8 cellular contexts compared by ENCODE assay signal in genomic region chr10:28241766-28242399, GRCh38.
A peak's percentile ranks its signal among the peaks of the same experiment; 100 is the strongest.
DNase-seq lines count a peak whose midpoint lies in the region; ATAC-seq and TF ChIP-seq lines count a peak whose summit lies in the region.

No MANE protein-coding gene starts in this region.

- H3K9me3 Mint-ChIP-seq in CD4-positive, CD25-positive, alpha-beta regulatory T cell, result peaks cover 0 to 5% (median 0%) of the 10 kb centered on the region in 7 donors
- peaks cover 4 to 5% of the 10 kb centered on the region in 2 donors for H3K9me3 Mint-ChIP-seq in stimulated activated naive B cell treated with anti-CD40 and anti-IgM and Interleukin-4, amounts not matched to agents 10 μg/mL and 1 μg/mL and 100 μg/mL, for 72 hours

- peaks cover under 1% of the 10 kb centered on the region for H3K36me3 ChIP-seq in CD4-positive, CD25-positive, alpha-beta regulatory T cell (ENCODE audit: control insufficient read depth, insufficient read depth, low read length)

- no peak overlapping the region for H3K27ac ChIP-seq in CD4-positive, CD25-positive, alpha-beta regulatory T cell (ENCODE audit: insufficient read depth, low read length, poor library complexity, severe bottlenecking)

- no peak overlapping the region for H3K4me3 Mint-ChIP-seq in CD4-positive, CD25-positive, alpha-beta regulatory T cell
- no peak overlapping the region for H3K4me3 Mint-ChIP-seq in stimulated activated naive B cell treated with anti-CD40 and anti-IgM and Interleukin-4, amounts not matched to agents 10 μg/mL and 1 μg/mL and 100 μg/mL, for 72 hours

- H3K36me3 Mint-ChIP-seq in CD4-positive, CD25-positive, alpha-beta regulatory T cell, result peaks cover 11% of the 10 kb centered on the region
- H3K36me3 Mint-ChIP-seq in stimulated activated naive B cell treated with anti-CD40 and anti-IgM and Interleukin-4, amounts not matched to agents 10 μg/mL and 1 μg/mL and 100 μg/mL, for 72 hours, result peaks cover 3 to 4% of the 10 kb centered on the region in 2 donors

- no peaks in the 10 kb centered on the region for H3K27me3 Mint-ChIP-seq in CD4-positive, CD25-positive, alpha-beta regulatory T cell
- peaks cover 0 to 5% of the 10 kb centered on the region in 2 donors for H3K27me3 Mint-ChIP-seq in stimulated activated naive B cell treated with anti-CD40 and anti-IgM and Interleukin-4, amounts not matched to agents 10 μg/mL and 1 μg/mL and 100 μg/mL, for 72 hours

- H3K4me1 Mint-ChIP-seq in CD4-positive, CD25-positive, alpha-beta regulatory T cell, result peaks cover 0 to 14% (median 8%) of the 10 kb centered on the region in 4 donors
- H3K4me1 Mint-ChIP-seq in stimulated activated naive B cell treated with anti-CD40 and anti-IgM and Interleukin-4, amounts not matched to agents 10 μg/mL and 1 μg/mL and 100 μg/mL, for 72 hours, result no peaks in the 10 kb centered on the region

- no peaks in the 10 kb centered on the region for H3K27me3 ChIP-seq in CD4-positive, CD25-positive, alpha-beta regulatory T cell (ENCODE audit: control insufficient read depth, insufficient read depth, low read length)

- H3K9me3 ChIP-seq in CD4-positive, CD25-positive, alpha-beta regulatory T cell (ENCODE audit: control insufficient read depth in 2 of 2, low read length in 2 of 2), result peaks cover 0 to 3% of the 10 kb centered on the region in 2 experiments

- no peak overlapping the region for H3K4me3 ChIP-seq in CD4-positive, CD25-positive, alpha-beta regulatory T cell (ENCODE audit: low read depth, low read length)

- intact Hi-C loops in posterior cingulate gyrus (cut with DNase I), result loop anchor here (5.0 to 10.0 kb wide), 3 partner anchors 500 to 795 kb away; no protein-coding TSS in a partner anchor

- peak; percentile 9 to 70 (median 44) for DNase-seq in CD4-positive, CD25-positive, alpha-beta regulatory T cell
- DNase-seq in KG1 (lab: John Stamatoyannopoulos, UW) (peak; percentile 26), cerebellar cortex (ENCODE audit: low spot score) (peak; percentile 78), left kidney (ENCODE audit: low read depth, low spot score) (peak; percentile 79), posterior cingulate gyrus (no peak)
- no peak for DNase-seq in stimulated activated naive B cell treated with anti-CD40 and anti-IgM and Interleukin-4, amounts not matched to agents 10 μg/mL and 1 μg/mL and 100 μg/mL, for 72 hours

- peak; percentile 79 for ATAC-seq in CD4-positive, CD25-positive, alpha-beta regulatory T cell (ENCODE audit: low read depth in 2 of 2)
- ATAC-seq in GM18868 (IDR thresholded peaks at IDR 0.05; ENCODE audit: unreplicated experiment) (peak; percentile 66), SK-N-SH treated with all-trans-retinoic acid at 6 μM for 48 hours (peak; percentile 72)
- ATAC-seq in stimulated activated naive B cell treated with anti-CD40 and anti-IgM and Interleukin-4, amounts not matched to agents 10 μg/mL and 1 μg/mL and 100 μg/mL, for 72 hours (replicated peaks), result peak; percentile 73 to 76

- no peak overlapping the region for H3K27ac Mint-ChIP-seq in CD4-positive, CD25-positive, alpha-beta regulatory T cell
- no peak overlapping the region for H3K27ac Mint-ChIP-seq in stimulated activated naive B cell treated with anti-CD40 and anti-IgM and Interleukin-4, amounts not matched to agents 10 μg/mL and 1 μg/mL and 100 μg/mL, for 72 hours

- H3K4me1 ChIP-seq in CD4-positive, CD25-positive, alpha-beta regulatory T cell (ENCODE audit: control insufficient read depth, insufficient read depth, low read length, poor library complexity, severe bottlenecking), result no peaks in the 10 kb centered on the region

TF ChIP-seq in SK-N-SH treated with all-trans-retinoic acid at 6 μM for 48 hours, 23 proteins besides CTCF, POLR2A, EP300 and RAD21 (continues in another document):
- TF ChIP-seq BACH2 (CRISPR knock-in tag; IDR thresholded peaks at IDR 0.05; ENCODE audit: borderline replicate concordance), result no peak
- TF ChIP-seq TOX (CRISPR knock-in tag; IDR thresholded peaks at IDR 0.05; ENCODE audit: borderline replicate concordance), result no peak
- no peak for TF ChIP-seq ESRRG (CRISPR knock-in tag; IDR thresholded peaks at IDR 0.05)
- TF ChIP-seq ZNF70 (CRISPR knock-in tag; IDR thresholded peaks at IDR 0.05), result no peak
- TF ChIP-seq ZNF8 (CRISPR knock-in tag; IDR thresholded peaks at IDR 0.05), result no peak
- TF ChIP-seq TCF4 (CRISPR knock-in tag; IDR thresholded peaks at IDR 0.05; ENCODE audit: borderline replicate concordance), result no peak
- TF ChIP-seq ARNTL (CRISPR knock-in tag; IDR thresholded peaks at IDR 0.05; ENCODE audit: borderline replicate concordance, low read depth), result no peak
- TF ChIP-seq RARB (CRISPR knock-in tag; IDR thresholded peaks at IDR 0.05), result no peak
- no peak for TF ChIP-seq ZC3H10 (CRISPR knock-in tag; IDR thresholded peaks at IDR 0.05)
- no peak for TF ChIP-seq POU6F1 (CRISPR knock-in tag; IDR thresholded peaks at IDR 0.05; ENCODE audit: borderline replicate concordance, low read depth)
- no peak for TF ChIP-seq CREB5 (CRISPR knock-in tag; IDR thresholded peaks at IDR 0.05; ENCODE audit: low read depth)
- no peak for TF ChIP-seq CSRNP3 (CRISPR knock-in tag; IDR thresholded peaks at IDR 0.05)
- no peak for TF ChIP-seq SNAI2 (CRISPR knock-in tag; IDR thresholded peaks at IDR 0.05)
- no peak for TF ChIP-seq GLIS3 (CRISPR knock-in tag; IDR thresholded peaks at IDR 0.05)
- no peak for TF ChIP-seq ZFP3 (CRISPR knock-in tag; IDR thresholded peaks at IDR 0.05)
- TF ChIP-seq ZFP30 (CRISPR knock-in tag; IDR thresholded peaks at IDR 0.05), result no peak
- TF ChIP-seq TSHZ2 (CRISPR knock-in tag; IDR thresholded peaks at IDR 0.05), result no peak
- TF ChIP-seq CSDC2 (CRISPR knock-in tag; IDR thresholded peaks at IDR 0.05), result no peak

Comparison
In these comparisons a context has a peak if more than half of its experiments do, and no peak if none do; other contexts are left out.
1. DNase-seq: peak in CD4-positive, CD25-positive, alpha-beta regulatory T cell (3 of 3), KG1 (single experiment), cerebellar cortex (single experiment) and left kidney (single experiment); none in stimulated activated naive B cell treated with anti-CD40 and anti-IgM and Interleukin-4, amounts not matched to agents 10 μg/mL and 1 μg/mL and 100 μg/mL, for 72 hours (single experiment) and posterior cingulate gyrus (0 of 10).
2. Peak in every context shown above with its lines, with median percentiles within 50 percentile points of each other: ATAC-seq.